In the genomic region with DNA sequence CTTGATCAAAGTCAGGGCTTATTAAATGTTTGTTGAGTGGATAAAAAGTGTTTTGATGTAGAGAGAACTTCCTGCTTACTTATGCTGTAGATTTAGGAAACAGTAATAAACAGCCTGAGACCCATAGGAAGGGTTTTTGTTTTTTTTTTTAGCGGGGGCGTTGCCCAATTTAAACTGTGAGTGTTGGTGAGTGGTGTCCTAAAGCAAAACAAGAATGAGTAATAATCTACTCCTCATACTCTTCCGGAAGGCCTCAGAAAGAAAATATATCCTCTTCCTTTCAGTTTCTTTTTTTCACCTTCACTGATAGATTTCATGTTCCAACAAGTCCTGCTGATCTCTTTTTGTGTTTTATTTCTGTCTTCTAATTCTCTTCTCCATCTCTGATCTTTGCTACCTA, we compare ENCODE assay signal across 12 cellular contexts.
DNase-seq lines count a peak whose midpoint lies in the region; ATAC-seq and TF ChIP-seq lines count a peak whose summit lies in the region.
"Had no signal": no experiment of that assay in that cellular context is flagged by ENCODE, and none has a peak within 500 bp of the region (broad histone marks: within the 10 kb centered on the region; RNA-seq: fewer than 3 reads in every experiment).

No MANE protein-coding gene starts in this region.

- no peaks in the 10 kb centered on the region for H3K36me3 Mint-ChIP-seq in activated naive CD8-positive, alpha-beta T cell treated with anti-CD3 and anti-CD28 coated beads, Interleukin-2, amount 10 ng/mL, durations not matched to agents 7 days and 5 days
- H3K36me3 Mint-ChIP-seq in osteocyte (ENCODE audit: unreplicated experiment): no peaks in the 10 kb centered on the region
- H3K36me3 Mint-ChIP-seq: activated naive CD4-positive, alpha-beta T cell treated with anti-CD3 and anti-CD28 coated beads, Interleukin-2, amount 50 U/mL, for 72 hours had no signal

- peak overlapping the region; percentile 70 for H2AFZ ChIP-seq in GM23248

- H3K4me1 ChIP-seq in GM23248 (ENCODE audit: insufficient read depth): peaks cover 4% of the 10 kb centered on the region; the same call in 1 of the 2 replicates

- POLR2A ChIA-PET in activated naive CD8-positive, alpha-beta T cell treated with anti-CD3 and anti-CD28 coated beads, Interleukin-2, amount 10 ng/mL, durations not matched to agents 7 days and 5 days (lab: Charles Lee): no interaction called here

- H3F3A ChIP-seq in GM23248 (ENCODE audit: insufficient read depth): no peaks in the 10 kb centered on the region

- H3K4me3 Mint-ChIP-seq in activated naive CD8-positive, alpha-beta T cell treated with anti-CD3 and anti-CD28 coated beads, Interleukin-2, amount 10 ng/mL, durations not matched to agents 7 days and 5 days: peak overlapping the region; percentile 59
- no peak overlapping the region for H3K4me3 Mint-ChIP-seq in osteocyte (ENCODE audit: unreplicated experiment)

- H3K27ac ChIP-seq in GM23248: peak overlapping the region; percentile 53; the same call in 1 of the 2 replicates

- peaks cover 6% of the 10 kb centered on the region; the same call in 1 of the 2 replicates for H3K79me2 ChIP-seq in GM23248 (ENCODE audit: insufficient read depth)

- H3K4me3 ChIP-seq in GM23248: peak overlapping the region; percentile 59

- peak overlapping the region; percentile 77 for H3K27ac Mint-ChIP-seq in activated naive CD8-positive, alpha-beta T cell treated with anti-CD3 and anti-CD28 coated beads, Interleukin-2, amount 10 ng/mL, durations not matched to agents 7 days and 5 days
- H3K27ac Mint-ChIP-seq in osteocyte (ENCODE audit: unreplicated experiment): peak overlapping the region; percentile 68

- no peaks in the 10 kb centered on the region for H3K9me2 ChIP-seq in GM23248 (ENCODE audit: insufficient read depth)

- WGBS in GM23248 (ENCODE audit: low coverage in 1 of 2, low lambda C conversion rate in 2 of 2, missing lambda C conversion rate in 2 of 2), 2 experiments: 19 to 25% methylated on average over 3 of the region's 3 CpGs

- H3K9ac ChIP-seq in GM23248: peak overlapping the region; percentile 66

- no peaks in the 10 kb centered on the region for H3K27me3 Mint-ChIP-seq in activated naive CD8-positive, alpha-beta T cell treated with anti-CD3 and anti-CD28 coated beads, Interleukin-2, amount 10 ng/mL, durations not matched to agents 7 days and 5 days
- H3K27me3 Mint-ChIP-seq in osteocyte (ENCODE audit: unreplicated experiment): no peaks in the 10 kb centered on the region

- H3K9me3 Mint-ChIP-seq in activated naive CD8-positive, alpha-beta T cell treated with anti-CD3 and anti-CD28 coated beads, Interleukin-2, amount 10 ng/mL, durations not matched to agents 7 days and 5 days: no peaks in the 10 kb centered on the region
- no peaks in the 10 kb centered on the region for H3K9me3 Mint-ChIP-seq in osteocyte (ENCODE audit: unreplicated experiment)
- H3K9me3 Mint-ChIP-seq: activated naive CD4-positive, alpha-beta T cell treated with anti-CD3 and anti-CD28 coated beads, Interleukin-2, amount 50 U/mL, for 72 hours had no signal

- peak overlapping the region; percentile 58 for H3K4me2 ChIP-seq in GM23248 (ENCODE audit: unreplicated experiment)

- no peaks in the 10 kb centered on the region for H3K36me3 ChIP-seq in GM23248 (ENCODE audit: low read depth)

- peak; percentile 33 to 41 for ATAC-seq in activated CD4-positive, CD25-positive, alpha-beta regulatory T cell treated with anti-CD3 and anti-CD28 coated beads, Interleukin-2, amount 50 U/mL, for 24 hours
- ATAC-seq in activated naive CD8-positive, alpha-beta T cell treated with anti-CD3 and anti-CD28 coated beads, Interleukin-2, amount 10 ng/mL, durations not matched to agents 7 days and 5 days (ENCODE audit: low read depth): peak; percentile 33
- ATAC-seq in HG02938 (IDR thresholded peaks at IDR 0.05; ENCODE audit: unreplicated experiment) (no peak), Right ventricle myocardium inferior (no peak)

- peaks cover 2% of the 10 kb centered on the region for H3K4me1 Mint-ChIP-seq in activated naive CD8-positive, alpha-beta T cell treated with anti-CD3 and anti-CD28 coated beads, Interleukin-2, amount 10 ng/mL, durations not matched to agents 7 days and 5 days
- peaks cover 22% of the 10 kb centered on the region for H3K4me1 Mint-ChIP-seq in osteocyte (ENCODE audit: unreplicated experiment)

- in situ Hi-C loops in GM23248 (cut with MboI): no loop called here

- no peaks in the 10 kb centered on the region for H3K9me3 ChIP-seq in GM23248 (ENCODE audit: low read depth)

- H4K20me1 ChIP-seq in GM23248 (ENCODE audit: insufficient read depth): no peaks in the 10 kb centered on the region

- intact Hi-C loops in Right ventricle myocardium inferior (cut with DNase I): no loop called here

- no peaks in the 10 kb centered on the region for H3K27me3 ChIP-seq in GM23248 (replicated peaks; ENCODE audit: insufficient read depth)

- TF ChIP-seq CTCF in osteocyte (IDR thresholded peaks at IDR 0.05): no peak

- no peak for DNase-seq in activated CD4-positive, CD25-positive, alpha-beta regulatory T cell treated with anti-CD3 and anti-CD28 coated beads, Interleukin-2, amount 50 U/mL, for 72 hours
- DNase-seq in GM23248 (peak; percentile 50), osteocyte (ENCODE audit: extremely low spot score, unreplicated experiment) (no peak), RPMI8226 (no peak), Right ventricle myocardium inferior (ENCODE audit: missing footprints) (no peak)
- DNase-seq in activated naive CD8-positive, alpha-beta T cell treated with anti-CD3 and anti-CD28 coated beads, Interleukin-2, amount 10 ng/mL, durations not matched to agents 7 days and 5 days: no peak
- DNase-seq: NCI-H774; stimulated activated CD4-positive, alpha-beta T cell treated with anti-CD3 and anti-CD28 coated beads, Interleukin-4, amount 100 ng/mL, for 4 hours; T-helper 9 cell had no signal

Comparison
In these comparisons a context has a peak if more than half of its experiments do, and no peak if none do; other contexts are left out.
1. ATAC-seq: peak in activated CD4-positive, CD25-positive, alpha-beta regulatory T cell treated with anti-CD3 and anti-CD28 coated beads, Interleukin-2, amount 50 U/mL, for 24 hours (2 of 2) and activated naive CD8-positive, alpha-beta T cell treated with anti-CD3 and anti-CD28 coated beads, Interleukin-2, amount 10 ng/mL, durations not matched to agents 7 days and 5 days (single experiment); none in HG02938 (single experiment) and Right ventricle myocardium inferior (single experiment).